13 cellular contexts compared by ENCODE assay signal in genomic region chr12:30927210-30927576, GRCh38. TPM values are rescaled to one million over a fixed set of nuclear protein-coding genes. Genes with fewer than 3 reads are reported as not detected.
DNase-seq lines count a peak whose midpoint lies in the region; ATAC-seq and TF ChIP-seq lines count a peak whose summit lies in the region.
"Had no signal": no experiment of that assay in that cellular context is flagged by ENCODE, and none has a peak within 500 bp of the region (broad histone marks: within the 10 kb centered on the region; RNA-seq: fewer than 3 reads in every experiment).

No MANE protein-coding gene starts in this region.

- DNase-seq in left ventricle myocardium inferior (no peak), cardiac septum (ENCODE audit: low spot score) (no peak), brain microvascular endothelial cell (no peak), immature natural killer cell (no peak), CD1c-positive myeloid dendritic cell (ENCODE audit: extremely low spot score) (no peak)
- DNase-seq in activated CD4-positive, alpha-beta T cell treated with anti-CD3 and anti-CD28 coated beads for 36 hours, result no peak
- DNase-seq: activated CD4-positive, alpha-beta memory T cell treated with anti-CD3 and anti-CD28 coated beads for 36 hours; body of pancreas; Calu3; natural killer cell had no signal

- intact Hi-C loops in left ventricle myocardium inferior (cut with micrococcal nuclease), result no loop called here
- intact Hi-C loops in cardiac septum (cut with DNase I), result no loop called here
- intact Hi-C loops in activated CD4-positive, alpha-beta T cell treated with anti-CD3 and anti-CD28 coated beads for 36 hours (cut with DNase I, micrococcal nuclease), result no loop called here

- TF ChIP-seq CTCF in left ventricle myocardium inferior (IDR thresholded peaks at IDR 0.05; ENCODE audit: borderline replicate concordance) (no peak), brain (conservative IDR thresholded peaks at IDR 0.05) (no peak), brain microvascular endothelial cell (IDR thresholded peaks at IDR 0.05; ENCODE audit: low read depth, low read length, missing control alignments) (no peak)

- H3K27me3 Mint-ChIP-seq in brain (peaks cover 8% of the 10 kb centered on the region), immature natural killer cell (ENCODE audit: low read depth in 3 of 3) (peaks cover 4 to 20% (median 12%) of the 10 kb centered on the region in 3 donors)
- peaks cover 50% of the 10 kb centered on the region for H3K27me3 Mint-ChIP-seq in activated CD4-positive, alpha-beta T cell treated with anti-CD3 and anti-CD28 coated beads for 36 hours

- peaks cover 19% of the 10 kb centered on the region for H3K36me3 Mint-ChIP-seq in brain
- H3K36me3 Mint-ChIP-seq in activated CD4-positive, alpha-beta T cell treated with anti-CD3 and anti-CD28 coated beads for 36 hours (ENCODE audit: low read depth), result no peaks in the 10 kb centered on the region
- no peaks in the 10 kb centered on the region for H3K36me3 Mint-ChIP-seq in immature natural killer cell
- H3K36me3 Mint-ChIP-seq: activated CD4-positive, alpha-beta memory T cell treated with anti-CD3 and anti-CD28 coated beads for 36 hours; natural killer cell had no signal

- H3K9me3 ChIP-seq in left ventricle myocardium inferior (replicated peaks), result no peaks in the 10 kb centered on the region
- H3K9me3 ChIP-seq in muscle layer of duodenum (ENCODE audit: control insufficient read depth in 1 of 2, low read length in 2 of 2), result no peaks in the 10 kb centered on the region
- H3K9me3 ChIP-seq: body of pancreas had no signal

- no peak for ATAC-seq in activated CD4-positive, alpha-beta T cell treated with anti-CD3 and anti-CD28 coated beads for 36 hours
- ATAC-seq: activated T-helper 17 cell treated with anti-CD3 and anti-CD28 coated beads, Interleukin-2, amount 50 U/mL, for 72 hours; natural killer cell had no signal

- CTCF ChIA-PET in activated CD4-positive, alpha-beta T cell treated with anti-CD3 and anti-CD28 coated beads for 36 hours (lab: Charles Lee), result interaction anchor here (1.2 kb wide), 1 partner anchor 78 kb away, joined by 3 read pairs; no protein-coding TSS in a partner anchor

- H3K4me1 ChIP-seq in left ventricle myocardium inferior (peaks cover 24% of the 10 kb centered on the region), muscle layer of duodenum (ENCODE audit: control insufficient read depth in 1 of 2, insufficient read depth in 2 of 2, low read length in 2 of 2) (peaks cover 0 to 26% of the 10 kb centered on the region in 2 donors)

- in situ Hi-C loops in brain microvascular endothelial cell (cut with HindIII; ENCODE audit: low pct_ligation_motif_present, low sequenced_read_pairs), result no loop called here

- H3K9me3 Mint-ChIP-seq in brain (no peaks in the 10 kb centered on the region), immature natural killer cell (no peaks in the 10 kb centered on the region)
- H3K9me3 Mint-ChIP-seq in activated CD4-positive, alpha-beta T cell treated with anti-CD3 and anti-CD28 coated beads for 36 hours (ENCODE audit: low read depth), result no peaks in the 10 kb centered on the region
- H3K9me3 Mint-ChIP-seq: activated CD4-positive, alpha-beta memory T cell treated with anti-CD3 and anti-CD28 coated beads for 36 hours; activated T-helper 17 cell treated with anti-CD3 and anti-CD28 coated beads, Interleukin-2, amount 50 U/mL, for 72 hours; natural killer cell had no signal

- H3K4me1 Mint-ChIP-seq in brain (peaks cover 61% of the 10 kb centered on the region), immature natural killer cell (peaks cover 0 to 2% of the 10 kb centered on the region in 2 donors)
- no peaks in the 10 kb centered on the region for H3K4me1 Mint-ChIP-seq in activated CD4-positive, alpha-beta T cell treated with anti-CD3 and anti-CD28 coated beads for 36 hours
- H3K4me1 Mint-ChIP-seq: activated T-helper 17 cell treated with anti-CD3 and anti-CD28 coated beads, Interleukin-2, amount 50 U/mL, for 72 hours had no signal

- POLR2A ChIA-PET in activated CD4-positive, alpha-beta T cell treated with anti-CD3 and anti-CD28 coated beads for 36 hours (lab: Charles Lee), result no interaction called here

- no peaks in the 10 kb centered on the region for H3K36me3 ChIP-seq in left ventricle myocardium inferior
- H3K36me3 ChIP-seq in muscle layer of duodenum (ENCODE audit: control insufficient read depth in 1 of 2, insufficient read depth in 2 of 2, low read length in 2 of 2), result no peaks in the 10 kb centered on the region
- H3K36me3 ChIP-seq in brain microvascular endothelial cell (replicated peaks), result no peaks in the 10 kb centered on the region

- H3K27ac ChIP-seq in left ventricle myocardium inferior (replicated peaks) (no peak overlapping the region), muscle layer of duodenum (ENCODE audit: low read length) (no peak overlapping the region), brain microvascular endothelial cell (no peak overlapping the region)
- H3K27ac ChIP-seq: body of pancreas had no signal

- peaks cover 29% of the 10 kb centered on the region for H3K27me3 ChIP-seq in left ventricle myocardium inferior (ENCODE audit: low read depth)
- peaks cover 5% of the 10 kb centered on the region for H3K27me3 ChIP-seq in muscle layer of duodenum (ENCODE audit: low read depth, low read length)
- H3K27me3 ChIP-seq in brain microvascular endothelial cell (replicated peaks), result no peaks in the 10 kb centered on the region

- H3K27ac Mint-ChIP-seq in brain, result peak overlapping the region; percentile 84 to 92 (median 89)
- no peak overlapping the region for H3K27ac Mint-ChIP-seq in activated CD4-positive, alpha-beta T cell treated with anti-CD3 and anti-CD28 coated beads for 36 hours
- no peak overlapping the region for H3K27ac Mint-ChIP-seq in immature natural killer cell
- H3K27ac Mint-ChIP-seq: activated CD4-positive, alpha-beta memory T cell treated with anti-CD3 and anti-CD28 coated beads for 36 hours; activated T-helper 17 cell treated with anti-CD3 and anti-CD28 coated beads, Interleukin-2, amount 50 U/mL, for 72 hours; natural killer cell had no signal

- H3K4me3 Mint-ChIP-seq in brain (peak overlapping the region; percentile 83 to 90 (median 89)), immature natural killer cell (peak overlapping the region in 1 of 5 donors; percentile 9)
- H3K4me3 Mint-ChIP-seq in activated CD4-positive, alpha-beta T cell treated with anti-CD3 and anti-CD28 coated beads for 36 hours, result no peak overlapping the region
- H3K4me3 Mint-ChIP-seq: activated CD4-positive, alpha-beta memory T cell treated with anti-CD3 and anti-CD28 coated beads for 36 hours; activated T-helper 17 cell treated with anti-CD3 and anti-CD28 coated beads, Interleukin-2, amount 50 U/mL, for 72 hours; natural killer cell had no signal

- H3K4me3 ChIP-seq in left ventricle myocardium inferior (peak overlapping the region; percentile 67), muscle layer of duodenum (ENCODE audit: low read depth in 1 of 2, low read length in 2 of 2) (peak overlapping the region; percentile 14 to 57), brain microvascular endothelial cell (ENCODE audit: low read depth, low read length) (no peak overlapping the region)
- H3K4me3 ChIP-seq: body of pancreas had no signal

RNA-seq across cellular contexts. Expression of gene TSPAN11, which starts 0.6 kb away (rescaled TPM):
- total RNA-seq in left ventricle myocardium inferior (1.7 TPM), cardiac septum (1.9 TPM)
- polyA plus RNA-seq in brain (ENCODE audit: insufficient read depth, low read depth, low replicate concordance) (5.6 TPM), immature natural killer cell (not detected)
- total RNA-seq in activated CD4-positive, alpha-beta T cell treated with anti-CD3 and anti-CD28 coated beads for 36 hours, result not detected
- total RNA-seq: activated CD4-positive, alpha-beta memory T cell treated with anti-CD3 and anti-CD28 coated beads for 36 hours; Calu3; natural killer cell had no signal

Comparison
In these comparisons a context has a peak if more than half of its experiments do, and no peak if none do; other contexts are left out.
1. H3K27ac Mint-ChIP-seq: peak in brain (5 of 5); none in activated CD4-positive, alpha-beta T cell treated with anti-CD3 and anti-CD28 coated beads for 36 hours (single experiment) and immature natural killer cell (0 of 6).